In genomic region chr3:172260381-172260780, GRCh38 we compare ENCODE assay signal across 14 cellular contexts.
A peak's percentile ranks its signal among the peaks of the same experiment; 100 is the strongest.
DNase-seq lines count a peak whose midpoint lies in the region; ATAC-seq and TF ChIP-seq lines count a peak whose summit lies in the region.
"Had no signal": no experiment of that assay in that cellular context is flagged by ENCODE, and none has a peak within 500 bp of the region (broad histone marks: within the 10 kb centered on the region; RNA-seq: fewer than 3 reads in every experiment).

No MANE protein-coding gene starts in this region.

- H3K9me3 ChIP-seq in lung (ENCODE audit: control insufficient read depth in 2 of 2, insufficient read depth in 1 of 2, low read length in 1 of 2) (no peaks in the 10 kb centered on the region), tibial nerve (no peaks in the 10 kb centered on the region)

- peak overlapping the region; percentile 0 to 63 for H3K27ac ChIP-seq in lung (ENCODE audit: low read depth in 1 of 2, low read length in 1 of 2)
- peak overlapping the region; percentile 13 to 89 (median 54) for H3K27ac ChIP-seq in tibial nerve
- H3K27ac ChIP-seq: neural progenitor cell had no signal

- TF ChIP-seq EP300 in tibial nerve (IDR thresholded peaks at IDR 0.05) = no peak

- H3K27ac Mint-ChIP-seq in HFFc6 (peak overlapping the region; percentile 6; the same call in 1 of the 2 replicates), chondrocyte (ENCODE audit: unreplicated experiment) (peak overlapping the region; percentile 94)
- H3K27ac Mint-ChIP-seq: activated CD8-positive, alpha-beta memory T cell treated with anti-CD3 and anti-CD28 coated beads, Interleukin-2, amount 10 ng/mL, durations not matched to agents 7 days and 5 days; neural progenitor cell; stimulated activated effector memory CD8-positive, alpha-beta T cell treated with anti-CD3 and anti-CD28 coated beads, Interleukin-12 subunit alpha, Interleukin-12 subunit beta, amount 100 ng/mL, for 72 hours had no signal

- DNase-seq in HFFc6 = peak; percentile 49
- DNase-seq in chondrocyte (ENCODE audit: low spot score) = no peak
- DNase-seq in lung (ENCODE audit: low spot score) = no peak
- no peak for DNase-seq in tibial nerve (ENCODE audit: low spot score in 2 of 2)
- DNase-seq in AG08396 (ENCODE audit: low spot score) = no peak
- DNase-seq in hippocampal formation (lab: John Stamatoyannopoulos, UW) = no peak
- no peak for DNase-seq in activated gamma-delta T cell treated with Interleukin-2 at 50 U/mL for 16 hours
- DNase-seq: activated CD8-positive, alpha-beta memory T cell treated with anti-CD3 and anti-CD28 coated beads, Interleukin-2, amount 10 ng/mL, durations not matched to agents 7 days and 5 days; COR-L47; MV-4-11; NCI-H446 treated with DMSO at 0.1 percent for 48 hours; stimulated activated CD4-positive, alpha-beta T cell treated with anti-CD3 and anti-CD28 coated beads, Interleukin-1b, Interleukin-23, amount 100 ng/mL, for 48 hours had no signal

- H3K36me3 Mint-ChIP-seq in HFFc6 (ENCODE audit: low read depth) (peaks cover 62% of the 10 kb centered on the region), chondrocyte (ENCODE audit: low read depth) (peaks cover 17% of the 10 kb centered on the region)

- H3K27me3 Mint-ChIP-seq in HFFc6 (ENCODE audit: insufficient read depth) (0 out of 2 replicates have a peak, but pooled peaks cover 1% of the 10 kb centered on the region), chondrocyte (ENCODE audit: low read depth) (no peaks in the 10 kb centered on the region)
- H3K27me3 Mint-ChIP-seq: activated CD8-positive, alpha-beta memory T cell treated with anti-CD3 and anti-CD28 coated beads, Interleukin-2, amount 10 ng/mL, durations not matched to agents 7 days and 5 days had no signal

- WGBS in lung, 2 donors = 55 to 78% methylated on average over 2 of the region's 2 CpGs
- WGBS in tibial nerve, 2 donors = 56 to 68% methylated on average over 2 of the region's 2 CpGs

- TF ChIP-seq CTCF in HFFc6 (IDR thresholded peaks at IDR 0.05) (no peak), chondrocyte (IDR thresholded peaks at IDR 0.05) (no peak), lung (IDR thresholded peaks at IDR 0.05; ENCODE audit: control extremely low read depth, extremely low read depth) (no peak), tibial nerve (IDR thresholded peaks at IDR 0.05) (no peak)

- H3K4me3 Mint-ChIP-seq in HFFc6 = peak overlapping the region; percentile 13; the same call in 1 of the 2 replicates
- no peak overlapping the region for H3K4me3 Mint-ChIP-seq in chondrocyte (ENCODE audit: unreplicated experiment)
- H3K4me3 Mint-ChIP-seq: activated CD8-positive, alpha-beta memory T cell treated with anti-CD3 and anti-CD28 coated beads, Interleukin-2, amount 10 ng/mL, durations not matched to agents 7 days and 5 days; neural progenitor cell; stimulated activated effector memory CD8-positive, alpha-beta T cell treated with anti-CD3 and anti-CD28 coated beads, Interleukin-12 subunit alpha, Interleukin-12 subunit beta, amount 100 ng/mL, for 72 hours had no signal

- no peak for TF ChIP-seq POLR2A in tibial nerve (IDR thresholded peaks at IDR 0.05)

- H3K4me1 ChIP-seq in lung (ENCODE audit: control insufficient read depth in 2 of 2, insufficient read depth in 2 of 2, low read length in 2 of 2) (peaks cover 15 to 44% of the 10 kb centered on the region in 2 donors), tibial nerve (peaks cover 9 to 86% (median 53%) of the 10 kb centered on the region in 4 donors)

- no peaks in the 10 kb centered on the region for H3K27me3 ChIP-seq in lung (ENCODE audit: control insufficient read depth, insufficient read depth)
- no peaks in the 10 kb centered on the region for H3K27me3 ChIP-seq in tibial nerve
- H3K27me3 ChIP-seq: neural progenitor cell had no signal

- H3K4me1 Mint-ChIP-seq in HFFc6 (ENCODE audit: low read depth) = peaks cover 67% of the 10 kb centered on the region
- peaks cover 86% of the 10 kb centered on the region for H3K4me1 Mint-ChIP-seq in chondrocyte (ENCODE audit: low read depth)

- H3K4me3 ChIP-seq in lung (no peak overlapping the region), tibial nerve (no peak overlapping the region)
- H3K4me3 ChIP-seq: neural progenitor cell had no signal

- H3K36me3 ChIP-seq in lung (ENCODE audit: control insufficient read depth in 2 of 2, insufficient read depth in 2 of 2, low read length in 2 of 2) = peaks cover 7 to 11% of the 10 kb centered on the region in 2 donors
- no peaks in the 10 kb centered on the region for H3K36me3 ChIP-seq in tibial nerve
- H3K36me3 ChIP-seq: neural progenitor cell had no signal

- ATAC-seq in lung (ENCODE audit: insufficient read depth, low FRiP score) = no peak
- ATAC-seq: activated CD8-positive, alpha-beta memory T cell treated with anti-CD3 and anti-CD28 coated beads, Interleukin-2, amount 10 ng/mL, durations not matched to agents 7 days and 5 days had no signal

- H3K9me3 Mint-ChIP-seq in HFFc6 (no peaks in the 10 kb centered on the region), chondrocyte (ENCODE audit: low read depth) (no peaks in the 10 kb centered on the region)
- H3K9me3 Mint-ChIP-seq: neural progenitor cell; stimulated activated effector memory CD8-positive, alpha-beta T cell treated with anti-CD3 and anti-CD28 coated beads, Interleukin-12 subunit alpha, Interleukin-12 subunit beta, amount 100 ng/mL, for 72 hours had no signal
